In the genomic region with DNA sequence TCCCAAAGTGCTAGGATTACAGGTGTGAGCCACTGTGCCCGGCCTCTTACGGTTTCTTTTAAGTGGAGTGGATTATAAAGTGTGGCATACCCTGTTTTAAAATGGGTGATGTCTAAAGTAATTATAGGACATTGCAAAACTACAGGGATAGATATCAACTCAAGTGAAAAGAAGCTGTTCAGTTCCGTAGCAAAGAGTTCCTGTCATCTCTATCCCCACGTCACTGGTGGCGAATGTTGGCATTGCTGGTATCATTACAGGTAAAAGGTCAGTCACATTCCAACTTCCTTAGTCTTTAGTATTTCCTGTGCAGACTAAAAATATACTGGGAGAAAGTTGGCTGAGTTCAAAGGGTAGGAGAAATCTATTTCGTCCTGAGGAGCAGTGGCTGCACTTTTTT, we compare ENCODE assay signal across 1 cellular context.
TF ChIP-seq lines count a peak whose summit lies in the region.

No MANE protein-coding gene starts in this region.

TF ChIP-seq in liver, 16 proteins besides CTCF, POLR2A, EP300 and RAD21 (continued from another document):
- TF ChIP-seq EGR1 (IDR thresholded peaks at IDR 0.05; ENCODE audit: low read depth in 2 of 2) (no peak), GABPA (IDR thresholded peaks at IDR 0.05 in 1 of 2, conservative IDR thresholded peaks at IDR 0.05 in 1 of 2) (peak in 1 of 2 donors; percentile 23)
